ENCODE assay signal across 13 cellular contexts in genomic region chr9:22838266-22838665, GRCh38.
A peak's percentile ranks its signal among the peaks of the same experiment; 100 is the strongest.
DNase-seq lines count a peak whose midpoint lies in the region; ATAC-seq and TF ChIP-seq lines count a peak whose summit lies in the region.
"Had no signal": no experiment of that assay in that cellular context is flagged by ENCODE, and none has a peak within 500 bp of the region (broad histone marks: within the 10 kb centered on the region; RNA-seq: fewer than 3 reads in every experiment).

No MANE protein-coding gene starts in this region.

- no peaks in the 10 kb centered on the region for H3K36me3 Mint-ChIP-seq in activated T-cell treated with anti-CD3 and anti-CD28 coated beads, Interleukin-2, amount 50 U/mL, for 72 hours (ENCODE audit: insufficient read depth in 2 of 2)
- no peaks in the 10 kb centered on the region for H3K36me3 Mint-ChIP-seq in activated T-cell treated with anti-CD3 and anti-CD28 coated beads, Interleukin-2, amount 50 U/mL, for 24 hours (ENCODE audit: low read depth)
- H3K36me3 Mint-ChIP-seq in activated CD4-positive, alpha-beta T cell treated with anti-CD3 and anti-CD28 coated beads for 36 hours (ENCODE audit: low read depth): no peaks in the 10 kb centered on the region
- H3K36me3 Mint-ChIP-seq: CD8-positive, alpha-beta T cell had no signal

- H2AFZ ChIP-seq in OCI-LY3 (ENCODE audit: low read depth, low read length): 0 out of 2 replicates have a peak overlapping the region, but pooled peaks have one; percentile 55
- H2AFZ ChIP-seq: GM23248 had no signal

- no peak overlapping the region for H3K4me3 Mint-ChIP-seq in activated T-cell treated with anti-CD3 and anti-CD28 coated beads, Interleukin-2, amount 50 U/mL, for 72 hours
- H3K4me3 Mint-ChIP-seq in activated T-cell treated with anti-CD3 and anti-CD28 coated beads, Interleukin-2, amount 50 U/mL, for 24 hours: no peak overlapping the region
- no peak overlapping the region for H3K4me3 Mint-ChIP-seq in activated CD4-positive, alpha-beta T cell treated with anti-CD3 and anti-CD28 coated beads for 36 hours
- H3K4me3 Mint-ChIP-seq: B cell; CD8-positive, alpha-beta T cell had no signal

- H3K36me3 ChIP-seq in OCI-LY3 (replicated peaks; ENCODE audit: low read depth, low read length): peaks cover 2% of the 10 kb centered on the region
- H3K36me3 ChIP-seq: BLaER1 treated with 17β-estradiol and CSF1 and Interleukin-3, amounts not matched to agents 10 nM and 100 nM; HAP-1 had no signal

- no peaks in the 10 kb centered on the region for H3K4me1 Mint-ChIP-seq in activated T-cell treated with anti-CD3 and anti-CD28 coated beads, Interleukin-2, amount 50 U/mL, for 72 hours (ENCODE audit: low read depth)
- H3K4me1 Mint-ChIP-seq in activated T-cell treated with anti-CD3 and anti-CD28 coated beads, Interleukin-2, amount 50 U/mL, for 24 hours (ENCODE audit: low read depth): no peaks in the 10 kb centered on the region
- no peaks in the 10 kb centered on the region for H3K4me1 Mint-ChIP-seq in activated CD4-positive, alpha-beta T cell treated with anti-CD3 and anti-CD28 coated beads for 36 hours
- H3K4me1 Mint-ChIP-seq: B cell had no signal

- no peak for ATAC-seq in activated T-cell treated with anti-CD3 and anti-CD28 coated beads, Interleukin-2, amount 50 U/mL, for 72 hours (replicated peaks in 1 of 2)
- ATAC-seq in left colon: peak; percentile 98
- ATAC-seq in left cardiac atrium: no peak
- ATAC-seq in activated CD4-positive, alpha-beta T cell treated with anti-CD3 and anti-CD28 coated beads for 36 hours: no peak
- ATAC-seq: CD8-positive, alpha-beta T cell had no signal

- TF ChIP-seq CTCF in OCI-LY3 (IDR thresholded peaks at IDR 0.05; ENCODE audit: low read depth, low read length): no peak

- no peaks in the 10 kb centered on the region for H3K27me3 Mint-ChIP-seq in activated T-cell treated with anti-CD3 and anti-CD28 coated beads, Interleukin-2, amount 50 U/mL, for 72 hours (ENCODE audit: low read depth)
- no peaks in the 10 kb centered on the region for H3K27me3 Mint-ChIP-seq in activated T-cell treated with anti-CD3 and anti-CD28 coated beads, Interleukin-2, amount 50 U/mL, for 24 hours
- no peaks in the 10 kb centered on the region for H3K27me3 Mint-ChIP-seq in activated CD4-positive, alpha-beta T cell treated with anti-CD3 and anti-CD28 coated beads for 36 hours
- H3K27me3 Mint-ChIP-seq: B cell had no signal

- H4K20me1 ChIP-seq in OCI-LY3 (ENCODE audit: insufficient read depth, low read length): no peaks in the 10 kb centered on the region
- H4K20me1 ChIP-seq: BLaER1 treated with 17β-estradiol and CSF1 and Interleukin-3, amounts not matched to agents 10 nM and 100 nM had no signal

- DNase-seq in activated T-cell treated with anti-CD3 and anti-CD28 coated beads, Interleukin-2, amount 50 U/mL, for 72 hours: no peak
- no peak for DNase-seq in activated T-cell treated with anti-CD3 and anti-CD28 coated beads, Interleukin-2, amount 50 U/mL, for 24 hours
- DNase-seq in left colon (peak in 1 of 2 donors; percentile 30), left cardiac atrium (no peak), EL (no peak)
- no peak for DNase-seq in activated CD4-positive, alpha-beta T cell treated with anti-CD3 and anti-CD28 coated beads for 36 hours
- DNase-seq: CD8-positive, alpha-beta T cell; GDM1; GM23248 had no signal

- no peak overlapping the region for H3K9ac ChIP-seq in OCI-LY3 (ENCODE audit: low read length)
- H3K9ac ChIP-seq: BLaER1 treated with 17β-estradiol and CSF1 and Interleukin-3, amounts not matched to agents 10 nM and 100 nM; GM23248 had no signal

- H3K4me2 ChIP-seq in OCI-LY3 (ENCODE audit: low read length): no peak overlapping the region
- H3K4me2 ChIP-seq: BLaER1 treated with 17β-estradiol and CSF1 and Interleukin-3, amounts not matched to agents 10 nM and 100 nM had no signal

- no peaks in the 10 kb centered on the region for H3K27me3 ChIP-seq in OCI-LY3 (ENCODE audit: low read depth, low read length)
- H3K27me3 ChIP-seq: BLaER1 treated with 17β-estradiol and CSF1 and Interleukin-3, amounts not matched to agents 10 nM and 100 nM had no signal

- H3K9me3 ChIP-seq in OCI-LY3 (ENCODE audit: insufficient read depth, low read length): 0 out of 2 replicates have a peak, but pooled peaks cover 2% of the 10 kb centered on the region
- H3K9me3 ChIP-seq: BLaER1 treated with 17β-estradiol and CSF1 and Interleukin-3, amounts not matched to agents 10 nM and 100 nM; HAP-1 had no signal

- H3K4me3 ChIP-seq in OCI-LY3 (ENCODE audit: low read length): no peak overlapping the region
- H3K4me3 ChIP-seq: BLaER1 treated with 17β-estradiol and CSF1 and Interleukin-3, amounts not matched to agents 10 nM and 100 nM; GM23248; HAP-1 had no signal

- no peak overlapping the region for H3K27ac ChIP-seq in OCI-LY3 (ENCODE audit: low read length)
- H3K27ac ChIP-seq: BLaER1 treated with 17β-estradiol and CSF1 and Interleukin-3, amounts not matched to agents 10 nM and 100 nM; GM23248 had no signal

- H3K79me2 ChIP-seq in OCI-LY3 (ENCODE audit: low read length): no peaks in the 10 kb centered on the region

- H3K4me1 ChIP-seq in OCI-LY3 (ENCODE audit: low read length): no peaks in the 10 kb centered on the region
- H3K4me1 ChIP-seq: BLaER1 treated with 17β-estradiol and CSF1 and Interleukin-3, amounts not matched to agents 10 nM and 100 nM; HAP-1 had no signal

- POLR2A ChIA-PET in activated CD4-positive, alpha-beta T cell treated with anti-CD3 and anti-CD28 coated beads for 36 hours (lab: Charles Lee): no interaction called here

- CTCF ChIA-PET in activated CD4-positive, alpha-beta T cell treated with anti-CD3 and anti-CD28 coated beads for 36 hours (lab: Charles Lee): interaction anchor here (0.6 kb wide), 1 partner anchor 1003 kb away, joined by 3 read pairs; no protein-coding TSS in a partner anchor

- intact Hi-C loops in left colon (cut with DNase I, micrococcal nuclease): no loop called here
- intact Hi-C loops in left cardiac atrium (cut with DNase I): no loop called here
- intact Hi-C loops in activated CD4-positive, alpha-beta T cell treated with anti-CD3 and anti-CD28 coated beads for 36 hours (cut with DNase I, micrococcal nuclease): no loop called here

- H3K27ac Mint-ChIP-seq in activated T-cell treated with anti-CD3 and anti-CD28 coated beads, Interleukin-2, amount 50 U/mL, for 72 hours: peak overlapping the region; percentile 40
- no peak overlapping the region for H3K27ac Mint-ChIP-seq in activated T-cell treated with anti-CD3 and anti-CD28 coated beads, Interleukin-2, amount 50 U/mL, for 24 hours
- no peak overlapping the region for H3K27ac Mint-ChIP-seq in activated CD4-positive, alpha-beta T cell treated with anti-CD3 and anti-CD28 coated beads for 36 hours
- H3K27ac Mint-ChIP-seq: B cell; CD8-positive, alpha-beta T cell had no signal

- peaks cover 2 to 8% of the 10 kb centered on the region in 2 donors for H3K9me3 Mint-ChIP-seq in activated T-cell treated with anti-CD3 and anti-CD28 coated beads, Interleukin-2, amount 50 U/mL, for 72 hours
- no peaks in the 10 kb centered on the region for H3K9me3 Mint-ChIP-seq in activated T-cell treated with anti-CD3 and anti-CD28 coated beads, Interleukin-2, amount 50 U/mL, for 24 hours
- H3K9me3 Mint-ChIP-seq in activated CD4-positive, alpha-beta T cell treated with anti-CD3 and anti-CD28 coated beads for 36 hours (ENCODE audit: low read depth): peaks cover 6% of the 10 kb centered on the region
